8 cellular contexts compared by ENCODE assay signal in the genomic region with DNA sequence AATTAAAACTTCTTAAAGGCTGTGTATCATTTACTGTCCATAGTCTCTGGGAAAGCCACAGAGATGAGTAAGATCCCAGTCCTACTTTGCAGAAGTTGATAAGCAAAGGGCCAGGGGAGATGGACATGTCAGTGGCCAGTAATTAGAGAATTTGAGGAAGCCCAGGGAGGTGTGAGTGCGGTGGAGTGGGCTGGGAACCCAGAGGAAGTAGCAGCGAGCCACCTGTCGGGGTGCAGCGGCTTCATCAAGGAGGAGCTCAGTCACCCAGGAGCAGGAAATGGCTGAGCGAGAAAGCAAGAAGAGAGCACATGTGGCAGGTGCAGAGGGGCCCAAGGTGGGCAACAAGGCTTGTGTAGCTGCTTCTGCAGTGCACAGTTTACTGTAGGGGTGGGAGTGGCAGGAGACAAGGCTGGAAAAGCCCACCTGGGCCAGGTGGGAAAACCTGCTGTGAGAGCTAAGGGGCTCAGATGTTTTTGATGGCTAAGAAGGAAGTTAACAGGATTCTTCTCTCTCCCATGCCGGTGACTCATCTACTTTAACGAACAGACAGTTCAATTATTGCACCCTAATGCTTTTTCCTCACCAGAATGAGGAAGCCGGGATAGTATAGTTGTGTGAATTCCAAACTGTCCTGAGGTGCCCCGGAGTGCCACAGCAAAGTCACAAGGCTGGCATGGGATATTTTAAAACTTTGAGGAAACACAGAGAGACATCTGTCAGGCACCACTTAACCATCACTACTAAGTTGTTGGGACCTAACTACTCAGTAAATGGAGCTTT. TPM values are rescaled to one million over a fixed set of nuclear protein-coding genes. Genes with fewer than 3 reads are reported as not detected.
A peak's percentile ranks its signal among the peaks of the same experiment; 100 is the strongest.
DNase-seq lines count a peak whose midpoint lies in the region; ATAC-seq, FAIRE-seq and TF ChIP-seq lines count a peak whose summit lies in the region.

No MANE protein-coding gene starts in this region.

- H3K9me2 ChIP-seq in SU-DHL-6 (replicated peaks; ENCODE audit: insufficient read depth, low read length): no peaks in the 10 kb centered on the region

- peak overlapping the region; percentile 53 for H3K27ac ChIP-seq in SU-DHL-6 (ENCODE audit: low read depth, low read length)
- H3K27ac ChIP-seq in upper lobe of left lung: peak overlapping the region in 2 of 4 donors; percentile 50 to 51

- peak; percentile 58 for ATAC-seq in HG02840 (IDR thresholded peaks at IDR 0.05; ENCODE audit: low FRiP score, unreplicated experiment)
- peak in 1 of 2 donors; percentile 84 for ATAC-seq in upper lobe of left lung (ENCODE audit: low FRiP score in 2 of 2)
- ATAC-seq in GM19035 (IDR thresholded peaks at IDR 0.05; ENCODE audit: unreplicated experiment): no peak

- H3K27ac Mint-ChIP-seq in endothelial cell (ENCODE audit: unreplicated experiment): peak overlapping the region; percentile 65

- peaks cover 15% of the 10 kb centered on the region for H3F3A ChIP-seq in SU-DHL-6 (ENCODE audit: insufficient read depth)

- peaks cover 69% of the 10 kb centered on the region for H3K4me1 Mint-ChIP-seq in endothelial cell (ENCODE audit: unreplicated experiment)

- no peak overlapping the region for H2AFZ ChIP-seq in SU-DHL-6 (ENCODE audit: low read depth, low read length, severe bottlenecking)

- FAIRE-seq in GM18507 (lab: Jason Lieb, UNC) (peak; percentile 76), H54 (lab: Jason Lieb, UNC) (no peak)

- no peaks in the 10 kb centered on the region for H3K9me3 Mint-ChIP-seq in endothelial cell (ENCODE audit: unreplicated experiment)

- DNase-seq in GM18507 (ENCODE audit: extremely low spot score, insufficient read length, low read depth) (no peak), endothelial cell (ENCODE audit: low spot score) (no peak), upper lobe of left lung (peak; percentile 2 to 60), NCI-H2081 (lab: John Stamatoyannopoulos, UW) (no peak), H54 (ENCODE audit: insufficient read length, low spot score) (no peak)

- H3K9ac ChIP-seq in SU-DHL-6 (ENCODE audit: low read length): peak overlapping the region; percentile 8; the same call in 1 of the 2 replicates

- 57 to 74% methylated on average over 9 of the region's 9 CpGs for WGBS in upper lobe of left lung, 2 donors

- H3K9me3 ChIP-seq in SU-DHL-6 (ENCODE audit: insufficient read depth, low read length) (no peaks in the 10 kb centered on the region), upper lobe of left lung (no peaks in the 10 kb centered on the region)

- H3K27me3 ChIP-seq in SU-DHL-6 (ENCODE audit: low read length): no peaks in the 10 kb centered on the region
- H3K27me3 ChIP-seq in upper lobe of left lung: no peaks in the 10 kb centered on the region

- H3K4me3 ChIP-seq in SU-DHL-6 (ENCODE audit: insufficient read depth, low read length, poor library complexity, severe bottlenecking): no peak overlapping the region
- H3K4me3 ChIP-seq in upper lobe of left lung: no peak overlapping the region

- TF ChIP-seq POLR2A in upper lobe of left lung (IDR thresholded peaks at IDR 0.05) (no peak), H54 (IDR thresholded peaks at IDR 0.05; ENCODE audit: low read depth, low read length) (no peak)

- no peaks in the 10 kb centered on the region for H3K36me3 ChIP-seq in SU-DHL-6 (ENCODE audit: low read length)
- H3K36me3 ChIP-seq in upper lobe of left lung: no peaks in the 10 kb centered on the region

- TF ChIP-seq CTCF in SU-DHL-6 (IDR thresholded peaks at IDR 0.05; ENCODE audit: insufficient read depth, low read length, poor library complexity, severe bottlenecking) (no peak), endothelial cell (IDR thresholded peaks at IDR 0.05; ENCODE audit: unreplicated experiment) (no peak), upper lobe of left lung (IDR thresholded peaks at IDR 0.05) (no peak)

- H4K20me1 ChIP-seq in SU-DHL-6 (ENCODE audit: low read depth, low read length): 0 out of 2 replicates have a peak, but pooled peaks cover 2% of the 10 kb centered on the region

- no peak for TF ChIP-seq EP300 in upper lobe of left lung (IDR thresholded peaks at IDR 0.05)

- H3K27me3 Mint-ChIP-seq in endothelial cell (ENCODE audit: unreplicated experiment): peaks cover 5% of the 10 kb centered on the region

- H3K4me1 ChIP-seq in upper lobe of left lung: peaks cover 22 to 27% (median 23%) of the 10 kb centered on the region in 4 donors

- H3K36me3 Mint-ChIP-seq in endothelial cell (ENCODE audit: low read depth, unreplicated experiment): peaks cover 15% of the 10 kb centered on the region

- H3K4me2 ChIP-seq in SU-DHL-6 (ENCODE audit: low read depth, low read length, poor library complexity, severe bottlenecking): peak overlapping the region; percentile 37

- no peaks in the 10 kb centered on the region for H3K79me2 ChIP-seq in SU-DHL-6 (ENCODE audit: insufficient read depth, low read length)

- peak overlapping the region; percentile 60 for H3K4me3 Mint-ChIP-seq in endothelial cell (ENCODE audit: unreplicated experiment)

RNA-seq across cellular contexts. Expression of a gene that starts 34.8 kb away (rescaled TPM):
- total RNA-seq in endothelial cell (ENCODE audit: unreplicated experiment): 124 TPM
- 10 to 100 TPM; 25.3 to 65.5 (median 41.3) TPM for total RNA-seq in upper lobe of left lung

Comparison
In these comparisons a context has a peak if more than half of its experiments do, and no peak if none do; other contexts are left out.
1. DNase-seq: peak in upper lobe of left lung (2 of 2); none in GM18507 (single experiment), endothelial cell (single experiment), NCI-H2081 (0 of 2) and H54 (single experiment).